10 cellular contexts compared by ENCODE assay signal in the genomic region with DNA sequence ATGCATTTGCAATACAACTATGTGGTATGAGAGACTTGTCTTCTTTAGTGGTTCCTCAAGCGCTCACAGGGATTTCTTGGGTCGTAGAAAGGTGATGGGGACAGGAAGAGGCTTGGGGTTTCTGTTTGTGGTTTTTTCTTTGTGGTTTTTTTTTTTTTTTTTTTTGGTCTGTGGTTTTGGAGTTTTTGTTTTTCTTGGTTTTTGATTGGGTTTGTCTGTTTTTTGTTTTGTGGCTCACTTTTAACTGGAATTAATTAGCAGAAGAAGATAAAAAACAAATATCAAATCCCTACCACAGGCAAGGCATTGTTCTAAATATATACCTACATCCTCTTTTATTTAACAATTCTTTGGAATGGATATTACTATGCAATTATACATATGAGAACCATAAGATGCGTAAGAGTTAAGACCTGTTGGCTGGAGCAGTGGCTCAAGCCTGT. TPM values are rescaled to one million over a fixed set of nuclear protein-coding genes. Genes with fewer than 3 reads are reported as not detected.
DNase-seq lines count a peak whose midpoint lies in the region; ATAC-seq and TF ChIP-seq lines count a peak whose summit lies in the region.
"Had no signal": no experiment of that assay in that cellular context is flagged by ENCODE, and none has a peak within 500 bp of the region (broad histone marks: within the 10 kb centered on the region; RNA-seq: fewer than 3 reads in every experiment).

No MANE protein-coding gene starts in this region.

- H3K9ac ChIP-seq in BLaER1 (no peak overlapping the region), endodermal cell (ENCODE audit: extremely low read depth, low read length, poor library complexity, severe bottlenecking) (no peak overlapping the region)

- H3K4me3 ChIP-seq in BLaER1: no peak overlapping the region
- H3K4me3 ChIP-seq in SJCRH30: no peak overlapping the region
- H3K4me3 ChIP-seq in endodermal cell (ENCODE audit: low read length): no peak overlapping the region
- H3K4me3 ChIP-seq: cardiac muscle cell, ovary had no signal

- TF ChIP-seq CTCF in endodermal cell (conservative IDR thresholded peaks at IDR 0.05): no peak

- H3K27me3 Mint-ChIP-seq in endodermal cell (ENCODE audit: insufficient read depth): peaks cover 3% of the 10 kb centered on the region

- H3K36me3 Mint-ChIP-seq in endodermal cell (ENCODE audit: low read depth): peaks cover 15% of the 10 kb centered on the region

- H3K9me3 ChIP-seq in BLaER1 (peaks cover 14% of the 10 kb centered on the region), SJCRH30 (replicated peaks) (no peaks in the 10 kb centered on the region), endodermal cell (ENCODE audit: control insufficient read depth, low read length) (peaks cover 4% of the 10 kb centered on the region)
- H3K9me3 ChIP-seq: ovary had no signal

- H3K36me3 ChIP-seq in BLaER1 (no peaks in the 10 kb centered on the region), SJCRH30 (no peaks in the 10 kb centered on the region), endodermal cell (ENCODE audit: control insufficient read depth, insufficient read depth, low read length) (no peaks in the 10 kb centered on the region)
- H3K36me3 ChIP-seq: cardiac muscle cell, ovary had no signal

- H3K4me1 ChIP-seq in BLaER1 (peaks cover 32% of the 10 kb centered on the region), SJCRH30 (peaks cover 9% of the 10 kb centered on the region), endodermal cell (ENCODE audit: control insufficient read depth, insufficient read depth, low read length) (no peaks in the 10 kb centered on the region)

- H4K20me1 ChIP-seq in BLaER1: peaks cover 59% of the 10 kb centered on the region

- H3K4me3 Mint-ChIP-seq in endodermal cell: no peak overlapping the region

- H3K9me3 Mint-ChIP-seq in endodermal cell: peaks cover 9% of the 10 kb centered on the region

- peak overlapping the region; percentile 21 for H3K27ac Mint-ChIP-seq in endodermal cell

- H3K27ac ChIP-seq in BLaER1 (no peak overlapping the region), SJCRH30 (no peak overlapping the region), endodermal cell (ENCODE audit: low read depth, low read length) (no peak overlapping the region)
- H3K27ac ChIP-seq: cardiac muscle cell, ovary had no signal

- peaks cover 65% of the 10 kb centered on the region for H3K27me3 ChIP-seq in BLaER1
- no peaks in the 10 kb centered on the region for H3K27me3 ChIP-seq in SJCRH30
- H3K27me3 ChIP-seq in endodermal cell (ENCODE audit: control insufficient read depth, insufficient read depth, low read length, poor library complexity, severe bottlenecking): no peaks in the 10 kb centered on the region
- H3K27me3 ChIP-seq: cardiac muscle cell, ovary had no signal

- DNase-seq in SJCRH30 (peak; percentile 19 to 66), endodermal cell (no peak), NCI-H2081 treated with DMSO at 0.1 percent for 48 hours (lab: John Stamatoyannopoulos, UW) (no peak), globus pallidus (ENCODE audit: low spot score) (no peak), OCI-M2 (lab: John Stamatoyannopoulos, UW; ENCODE audit: unreplicated experiment) (no peak), NCI-H2029 treated with DMSO at 0.1 percent for 48 hours (lab: John Stamatoyannopoulos, UW) (no peak)
- DNase-seq: ovary had no signal

- peak; percentile 53 for ATAC-seq in GM21423 (IDR thresholded peaks at IDR 0.05; ENCODE audit: unreplicated experiment)

- no peaks in the 10 kb centered on the region for H3K4me1 Mint-ChIP-seq in endodermal cell

- H3K4me2 ChIP-seq in BLaER1: peak overlapping the region; percentile 55

- WGBS in endodermal cell (ENCODE audit: insufficient coverage in 1 of 2, insufficient read length in 1 of 2), 2 experiments: 85 to 100% methylated on average over 1 to 3 of the region's 3 CpGs

RNA-seq across cellular contexts. Expression of a gene that starts 5.5 kb away (rescaled TPM):
- total RNA-seq in SJCRH30 (2014; rRNA removed; shearing (Covaris generic)): 12.8 and 13.2 TPM in 2 replicates
- total RNA-seq in endodermal cell: 10 to 100 TPM; 28.6 to 34.0 TPM
- 25.4 TPM for polyA plus RNA-seq in endodermal cell (2013, experiment 1 of 2)
- polyA plus RNA-seq in endodermal cell (2013, experiment 2 of 2): 25.8 TPM

Comparison
In these comparisons a context has a peak if more than half of its experiments do, and no peak if none do; other contexts are left out.
1. DNase-seq: peak in SJCRH30 (2 of 2); none in endodermal cell (single experiment), NCI-H2081 treated with DMSO at 0.1 percent for 48 hours (single experiment), globus pallidus (single experiment), OCI-M2 (single experiment) and NCI-H2029 treated with DMSO at 0.1 percent for 48 hours (single experiment).